ENCODE assay signal across 29 cellular contexts in the genomic region with DNA sequence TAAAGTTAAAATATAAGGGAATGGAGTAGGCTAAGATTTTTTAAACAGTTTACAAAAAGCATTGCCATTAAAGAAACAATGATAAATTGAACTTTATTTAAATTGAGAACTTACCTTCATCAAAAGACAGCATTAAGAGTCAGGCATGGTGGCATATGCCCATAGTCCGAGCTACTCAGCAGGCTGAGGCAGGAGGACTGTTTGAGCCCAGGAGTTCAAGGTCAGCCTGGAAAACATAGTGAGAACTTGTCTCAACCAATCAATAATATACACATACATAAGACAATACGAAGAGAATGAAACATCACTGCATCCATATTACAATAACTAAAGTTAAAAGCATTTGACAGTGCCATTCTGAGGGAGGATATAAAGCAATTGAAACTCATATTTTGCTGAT.
"Had no signal": no experiment of that assay in that cellular context is flagged by ENCODE, and none has a peak within 500 bp of the region (broad histone marks: within the 10 kb centered on the region; RNA-seq: fewer than 3 reads in every experiment).

No MANE protein-coding gene starts in this region.

- H3K4me3 ChIP-seq: colonic mucosa, coronary artery, dorsolateral prefrontal cortex, esophagus muscularis mucosa, esophagus squamous epithelium, gastrocnemius medialis, gastroesophageal sphincter, heart left ventricle, heart right ventricle had no signal

- ATAC-seq: effector memory CD8-positive, alpha-beta T cell; esophagus mucosa; foreskin keratinocyte; gastrocnemius medialis; gastroesophageal sphincter; heart left ventricle; heart right ventricle had no signal

- H3K27me3 Mint-ChIP-seq: dendritic cell treated with granulocyte-macrophage colony-stimulating factor and Interleukin-4, amounts not matched to agents 40 ng/mL and 50 ng/mL, for 4 days; effector memory CD8-positive, alpha-beta T cell had no signal

- H3K9me3 ChIP-seq: colonic mucosa, esophagus muscularis mucosa, esophagus squamous epithelium, gastrocnemius medialis, gastroesophageal sphincter, heart left ventricle, heart right ventricle had no signal

- H3K4me1 Mint-ChIP-seq: endodermal cell had no signal

- H3K4me3 Mint-ChIP-seq: dendritic cell treated with granulocyte-macrophage colony-stimulating factor and Interleukin-4, amounts not matched to agents 40 ng/mL and 50 ng/mL, for 4 days; effector memory CD8-positive, alpha-beta T cell; endodermal cell had no signal

- H3K27ac Mint-ChIP-seq: dendritic cell treated with granulocyte-macrophage colony-stimulating factor and Interleukin-4, amounts not matched to agents 40 ng/mL and 50 ng/mL, for 4 days; effector memory CD8-positive, alpha-beta T cell; endodermal cell had no signal

- H3K9me3 Mint-ChIP-seq: endodermal cell had no signal

- H3K27me3 ChIP-seq: colonic mucosa, dorsolateral prefrontal cortex, esophagus muscularis mucosa, esophagus squamous epithelium, foreskin keratinocyte, gastrocnemius medialis, gastroesophageal sphincter, heart left ventricle, heart right ventricle had no signal

- H3K4me1 ChIP-seq: colonic mucosa, esophagus muscularis mucosa, esophagus squamous epithelium, foreskin keratinocyte, gastrocnemius medialis, gastroesophageal sphincter, heart left ventricle, heart right ventricle had no signal

- H3K36me3 ChIP-seq: colonic mucosa, gastrocnemius medialis had no signal

- H3K27ac ChIP-seq: colonic mucosa, coronary artery, dorsolateral prefrontal cortex, epithelial cell of prostate, esophagus muscularis mucosa, esophagus squamous epithelium, foreskin keratinocyte, gastrocnemius medialis, gastroesophageal sphincter, heart left ventricle, heart right ventricle had no signal

- DNase-seq: colonic mucosa; cortex of kidney; dermis blood vessel endothelial cell; dorsolateral prefrontal cortex; effector CD4-positive, alpha-beta T cell; effector CD8-positive, alpha-beta T cell; effector memory CD4-positive, alpha-beta T cell; effector memory CD8-positive, alpha-beta T cell; endodermal cell; erythroblast; esophagus squamous epithelium; foreskin fibroblast; foreskin keratinocyte; foreskin melanocyte; gastrocnemius medialis; glutamatergic neuron; head of caudate nucleus; heart left ventricle; heart right ventricle had no signal

- FAIRE-seq: colon, endometrium, endothelial cell of umbilical vein, frontal cortex had no signal
